ENCODE assay signal across 1 cellular context in the genomic region with DNA sequence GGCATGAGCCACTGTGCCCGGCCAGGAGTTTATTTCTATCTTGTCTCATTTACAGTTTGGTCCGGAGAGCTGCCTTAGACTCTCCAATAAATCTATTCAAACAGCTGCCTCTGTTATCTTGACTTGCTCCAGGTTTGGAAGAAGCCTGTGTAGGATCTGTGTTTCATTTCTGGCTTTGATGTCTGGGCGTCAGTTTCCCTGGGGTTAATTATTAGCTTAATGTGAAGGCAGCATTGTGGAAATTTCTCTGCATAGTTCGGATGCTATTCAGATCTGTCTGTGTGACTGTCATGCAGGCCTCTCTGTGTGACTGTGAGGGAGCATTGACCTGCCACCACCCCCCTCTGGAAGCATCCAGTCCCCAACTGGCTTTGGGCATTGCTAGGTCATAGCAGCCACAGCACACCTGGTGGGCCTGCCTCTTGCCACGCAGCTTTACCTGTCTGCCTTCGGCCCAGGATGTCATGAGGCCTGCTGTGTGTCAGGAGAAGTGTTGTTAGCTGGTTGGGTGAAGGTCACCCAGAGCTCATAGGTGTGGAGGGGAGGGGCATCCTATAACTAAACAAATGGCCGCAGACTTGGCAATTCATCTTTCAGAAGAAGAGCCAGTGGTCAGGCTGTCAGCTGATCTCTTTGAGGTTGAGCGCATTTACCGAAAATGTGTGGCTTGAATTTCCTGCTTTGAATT.
TF ChIP-seq lines count a peak whose summit lies in the region.

No MANE protein-coding gene starts in this region.

TF ChIP-seq in HepG2, 621 proteins besides CTCF, POLR2A, EP300 and RAD21 (continued from another document and continues in another):
- TF ChIP-seq, protein P1, sequence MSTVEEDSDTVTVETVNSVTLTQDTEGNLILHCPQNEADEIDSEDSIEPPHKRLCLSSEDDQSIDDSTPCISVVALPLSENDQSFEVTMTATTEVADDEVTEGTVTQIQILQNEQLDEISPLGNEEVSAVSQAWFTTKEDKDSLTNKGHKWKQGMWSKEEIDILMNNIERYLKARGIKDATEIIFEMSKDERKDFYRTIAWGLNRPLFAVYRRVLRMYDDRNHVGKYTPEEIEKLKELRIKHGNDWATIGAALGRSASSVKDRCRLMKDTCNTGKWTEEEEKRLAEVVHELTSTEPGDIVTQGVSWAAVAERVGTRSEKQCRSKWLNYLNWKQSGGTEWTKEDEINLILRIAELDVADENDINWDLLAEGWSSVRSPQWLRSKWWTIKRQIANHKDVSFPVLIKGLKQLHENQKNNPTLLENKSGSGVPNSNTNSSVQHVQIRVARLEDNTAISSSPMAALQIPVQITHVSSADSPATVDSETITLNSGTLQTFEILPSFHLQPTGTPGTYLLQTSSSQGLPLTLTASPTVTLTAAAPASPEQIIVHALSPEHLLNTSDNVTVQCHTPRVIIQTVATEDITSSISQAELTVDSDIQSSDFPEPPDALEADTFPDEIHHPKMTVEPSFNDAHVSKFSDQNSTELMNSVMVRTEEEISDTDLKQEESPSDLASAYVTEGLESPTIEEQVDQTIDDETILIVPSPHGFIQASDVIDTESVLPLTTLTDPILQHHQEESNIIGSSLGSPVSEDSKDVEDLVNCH (CRISPR knock-in tag; IDR thresholded peaks at IDR 0.05), result no peak
- no peak for TF ChIP-seq SIN3B (IDR thresholded peaks at IDR 0.05; ENCODE audit: low read length)
- TF ChIP-seq FOXA1 (IDR thresholded peaks at IDR 0.05), result no peak
- 0 out of 2 replicates have a peak, but pooled peaks have one; percentile 23 for TF ChIP-seq FOXA1 (CRISPR knock-in tag; IDR thresholded peaks at IDR 0.05)
- TF ChIP-seq ZNF773 (CRISPR knock-in tag; IDR thresholded peaks at IDR 0.05; ENCODE audit: borderline replicate concordance), result no peak
- no peak; the same call in 1 of the 2 replicates for TF ChIP-seq ETV5 (CRISPR knock-in tag; IDR thresholded peaks at IDR 0.05; ENCODE audit: borderline replicate concordance)
- TF ChIP-seq TAF1 (CRISPR knock-in tag; IDR thresholded peaks at IDR 0.05), result peak; percentile 31; the same call in 1 of the 2 replicates
- TF ChIP-seq ZIK1 (CRISPR knock-in tag; IDR thresholded peaks at IDR 0.05; ENCODE audit: borderline replicate concordance, low read depth), result peak; percentile 32; the same call in 1 of the 2 replicates
- TF ChIP-seq FOXC1 (CRISPR knock-in tag; IDR thresholded peaks at IDR 0.05; ENCODE audit: borderline replicate concordance), result peak; percentile 65; the same call in 1 of the 2 replicates
- 0 out of 2 replicates have a peak, but pooled peaks have one; percentile 36 for TF ChIP-seq KDM4B (CRISPR knock-in tag; IDR thresholded peaks at IDR 0.05)
- TF ChIP-seq SIX4 (CRISPR knock-in tag; IDR thresholded peaks at IDR 0.05), result peak; percentile 18; the same call in 1 of the 2 replicates
- TF ChIP-seq ZMYM4 (CRISPR knock-in tag; IDR thresholded peaks at IDR 0.05), result peak; percentile 54; the same call in 1 of the 2 replicates
- TF ChIP-seq ZNF605 (CRISPR knock-in tag; IDR thresholded peaks at IDR 0.05), result no peak; the same call in 1 of the 2 replicates
- TF ChIP-seq NCOR1 (IDR thresholded peaks at IDR 0.05; ENCODE audit: borderline replicate concordance, low read length), result peak; percentile 65; the same call in 1 of the 2 replicates
- TF ChIP-seq, protein P2, sequence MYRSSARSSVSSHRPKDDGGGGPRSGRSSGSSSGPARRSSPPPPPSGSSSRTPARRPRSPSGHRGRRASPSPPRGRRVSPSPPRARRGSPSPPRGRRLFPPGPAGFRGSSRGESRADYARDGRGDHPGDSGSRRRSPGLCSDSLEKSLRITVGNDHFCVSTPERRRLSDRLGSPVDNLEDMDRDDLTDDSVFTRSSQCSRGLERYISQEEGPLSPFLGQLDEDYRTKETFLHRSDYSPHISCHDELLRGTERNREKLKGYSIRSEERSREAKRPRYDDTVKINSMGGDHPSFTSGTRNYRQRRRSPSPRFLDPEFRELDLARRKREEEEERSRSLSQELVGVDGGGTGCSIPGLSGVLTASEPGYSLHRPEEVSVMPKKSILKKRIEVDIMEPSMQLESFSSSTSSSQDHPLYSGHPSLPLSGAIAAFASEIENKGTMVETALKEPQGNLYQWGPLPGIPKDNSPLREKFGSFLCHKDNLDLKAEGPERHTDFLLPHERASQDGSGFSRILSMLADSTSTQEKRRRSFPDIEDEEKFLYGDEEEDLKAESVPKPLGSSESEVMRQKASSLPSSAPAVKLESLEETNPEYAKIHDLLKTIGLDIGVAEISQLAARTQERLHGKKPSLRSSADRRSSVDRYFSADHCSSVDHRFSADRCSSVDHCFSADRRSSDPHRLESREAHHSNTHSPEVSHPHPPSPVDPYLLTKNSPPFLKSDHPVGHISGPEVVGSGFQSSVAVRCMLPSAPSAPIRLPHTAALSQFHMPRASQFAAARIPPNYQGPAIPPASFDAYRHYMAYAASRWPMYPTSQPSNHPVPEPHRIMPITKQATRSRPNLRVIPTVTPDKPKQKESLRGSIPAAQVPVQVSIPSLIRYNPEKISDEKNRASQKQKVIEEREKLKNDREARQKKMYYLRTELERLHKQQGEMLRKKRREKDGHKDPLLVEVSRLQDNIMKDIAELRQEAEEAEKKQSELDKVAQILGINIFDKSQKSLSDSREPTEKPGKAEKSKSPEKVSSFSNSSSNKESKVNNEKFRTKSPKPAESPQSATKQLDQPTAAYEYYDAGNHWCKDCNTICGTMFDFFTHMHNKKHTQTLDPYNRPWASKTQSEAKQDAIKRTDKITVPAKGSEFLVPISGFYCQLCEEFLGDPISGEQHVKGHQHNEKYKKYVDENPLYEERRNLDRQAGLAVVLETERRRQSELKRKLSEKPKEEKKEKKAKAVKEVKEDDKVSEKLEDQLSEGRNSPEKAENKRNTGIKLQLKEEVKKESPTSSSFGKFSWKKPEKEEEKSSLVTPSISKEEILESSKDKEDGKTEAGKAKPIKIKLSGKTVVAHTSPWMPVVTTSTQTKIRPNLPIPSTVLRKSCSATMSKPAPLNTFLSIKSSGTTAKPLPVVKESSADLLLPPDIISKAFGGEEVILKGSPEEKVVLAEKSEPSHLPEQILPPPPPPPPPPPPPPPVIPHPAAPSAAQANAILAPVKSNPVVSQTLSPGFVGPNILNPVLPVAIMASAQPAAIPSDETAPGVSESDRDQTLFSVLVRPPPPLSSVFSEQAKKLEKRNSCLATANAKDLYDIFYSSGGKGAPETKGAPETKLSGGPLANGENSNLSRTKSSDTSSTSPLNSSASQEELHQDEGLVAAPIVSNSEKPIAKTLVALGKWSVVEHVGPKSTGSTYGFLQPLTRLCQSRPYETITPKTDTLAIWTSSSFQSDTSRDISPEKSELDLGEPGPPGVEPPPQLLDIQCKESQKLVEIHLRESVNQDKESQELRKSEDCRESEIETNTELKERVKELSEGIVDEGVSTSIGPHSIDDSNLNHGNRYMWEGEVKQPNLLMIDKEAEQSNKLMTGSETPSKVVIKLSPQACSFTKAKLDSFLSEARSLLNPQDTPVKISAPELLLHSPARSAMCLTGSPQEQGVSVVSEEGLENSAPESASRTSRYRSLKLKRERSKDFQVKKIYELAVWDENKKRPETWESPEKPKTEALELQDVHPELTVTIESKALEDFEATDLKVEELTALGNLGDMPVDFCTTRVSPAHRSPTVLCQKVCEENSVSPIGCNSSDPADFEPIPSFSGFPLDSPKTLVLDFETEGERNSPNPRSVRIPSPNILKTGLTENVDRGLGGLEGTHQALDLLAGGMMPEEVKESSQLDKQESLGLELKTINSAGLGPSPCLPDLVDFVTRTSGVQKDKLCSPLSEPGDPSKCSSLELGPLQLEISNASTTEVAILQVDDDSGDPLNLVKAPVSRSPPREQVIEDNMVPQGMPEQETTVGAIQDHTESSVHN (CRISPR knock-in tag; IDR thresholded peaks at IDR 0.05), result no peak
- TF ChIP-seq POLR2AphosphoS5 (IDR thresholded peaks at IDR 0.05; ENCODE audit: low read depth, low read length), result no peak
- TF ChIP-seq PAX8 (CRISPR knock-in tag; IDR thresholded peaks at IDR 0.05; ENCODE audit: borderline replicate concordance), result no peak
- TF ChIP-seq, protein P3, sequence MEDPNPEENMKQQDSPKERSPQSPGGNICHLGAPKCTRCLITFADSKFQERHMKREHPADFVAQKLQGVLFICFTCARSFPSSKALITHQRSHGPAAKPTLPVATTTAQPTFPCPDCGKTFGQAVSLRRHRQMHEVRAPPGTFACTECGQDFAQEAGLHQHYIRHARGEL (CRISPR knock-in tag; IDR thresholded peaks at IDR 0.05), result no peak
- TF ChIP-seq GZF1 (CRISPR knock-in tag; IDR thresholded peaks at IDR 0.05), result no peak
- TF ChIP-seq, protein P4, sequence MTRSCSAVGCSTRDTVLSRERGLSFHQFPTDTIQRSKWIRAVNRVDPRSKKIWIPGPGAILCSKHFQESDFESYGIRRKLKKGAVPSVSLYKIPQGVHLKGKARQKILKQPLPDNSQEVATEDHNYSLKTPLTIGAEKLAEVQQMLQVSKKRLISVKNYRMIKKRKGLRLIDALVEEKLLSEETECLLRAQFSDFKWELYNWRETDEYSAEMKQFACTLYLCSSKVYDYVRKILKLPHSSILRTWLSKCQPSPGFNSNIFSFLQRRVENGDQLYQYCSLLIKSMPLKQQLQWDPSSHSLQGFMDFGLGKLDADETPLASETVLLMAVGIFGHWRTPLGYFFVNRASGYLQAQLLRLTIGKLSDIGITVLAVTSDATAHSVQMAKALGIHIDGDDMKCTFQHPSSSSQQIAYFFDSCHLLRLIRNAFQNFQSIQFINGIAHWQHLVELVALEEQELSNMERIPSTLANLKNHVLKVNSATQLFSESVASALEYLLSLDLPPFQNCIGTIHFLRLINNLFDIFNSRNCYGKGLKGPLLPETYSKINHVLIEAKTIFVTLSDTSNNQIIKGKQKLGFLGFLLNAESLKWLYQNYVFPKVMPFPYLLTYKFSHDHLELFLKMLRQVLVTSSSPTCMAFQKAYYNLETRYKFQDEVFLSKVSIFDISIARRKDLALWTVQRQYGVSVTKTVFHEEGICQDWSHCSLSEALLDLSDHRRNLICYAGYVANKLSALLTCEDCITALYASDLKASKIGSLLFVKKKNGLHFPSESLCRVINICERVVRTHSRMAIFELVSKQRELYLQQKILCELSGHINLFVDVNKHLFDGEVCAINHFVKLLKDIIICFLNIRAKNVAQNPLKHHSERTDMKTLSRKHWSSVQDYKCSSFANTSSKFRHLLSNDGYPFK (CRISPR knock-in tag; IDR thresholded peaks at IDR 0.05; ENCODE audit: borderline replicate concordance), result no peak
- TF ChIP-seq ZNF510 (CRISPR knock-in tag; IDR thresholded peaks at IDR 0.05; ENCODE audit: low read depth), result no peak
- TF ChIP-seq, protein P5, sequence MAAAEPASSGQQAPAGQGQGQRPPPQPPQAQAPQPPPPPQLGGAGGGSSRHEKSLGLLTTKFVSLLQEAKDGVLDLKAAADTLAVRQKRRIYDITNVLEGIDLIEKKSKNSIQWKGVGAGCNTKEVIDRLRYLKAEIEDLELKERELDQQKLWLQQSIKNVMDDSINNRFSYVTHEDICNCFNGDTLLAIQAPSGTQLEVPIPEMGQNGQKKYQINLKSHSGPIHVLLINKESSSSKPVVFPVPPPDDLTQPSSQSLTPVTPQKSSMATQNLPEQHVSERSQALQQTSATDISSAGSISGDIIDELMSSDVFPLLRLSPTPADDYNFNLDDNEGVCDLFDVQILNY (CRISPR knock-in tag; conservative IDR thresholded peaks at IDR 0.05), result 0 out of 2 replicates have a peak, but pooled peaks have one; percentile 28
- peak; percentile 53 for TF ChIP-seq PHF8 (CRISPR knock-in tag; IDR thresholded peaks at IDR 0.05)
- TF ChIP-seq, protein P6, sequence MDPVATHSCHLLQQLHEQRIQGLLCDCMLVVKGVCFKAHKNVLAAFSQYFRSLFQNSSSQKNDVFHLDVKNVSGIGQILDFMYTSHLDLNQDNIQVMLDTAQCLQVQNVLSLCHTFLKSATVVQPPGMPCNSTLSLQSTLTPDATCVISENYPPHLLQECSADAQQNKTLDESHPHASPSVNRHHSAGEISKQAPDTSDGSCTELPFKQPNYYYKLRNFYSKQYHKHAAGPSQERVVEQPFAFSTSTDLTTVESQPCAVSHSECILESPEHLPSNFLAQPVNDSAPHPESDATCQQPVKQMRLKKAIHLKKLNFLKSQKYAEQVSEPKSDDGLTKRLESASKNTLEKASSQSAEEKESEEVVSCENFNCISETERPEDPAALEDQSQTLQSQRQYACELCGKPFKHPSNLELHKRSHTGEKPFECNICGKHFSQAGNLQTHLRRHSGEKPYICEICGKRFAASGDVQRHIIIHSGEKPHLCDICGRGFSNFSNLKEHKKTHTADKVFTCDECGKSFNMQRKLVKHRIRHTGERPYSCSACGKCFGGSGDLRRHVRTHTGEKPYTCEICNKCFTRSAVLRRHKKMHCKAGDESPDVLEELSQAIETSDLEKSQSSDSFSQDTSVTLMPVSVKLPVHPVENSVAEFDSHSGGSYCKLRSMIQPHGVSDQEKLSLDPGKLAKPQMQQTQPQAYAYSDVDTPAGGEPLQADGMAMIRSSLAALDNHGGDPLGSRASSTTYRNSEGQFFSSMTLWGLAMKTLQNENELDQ (CRISPR knock-in tag; IDR thresholded peaks at IDR 0.05; ENCODE audit: borderline replicate concordance), result 0 out of 2 replicates have a peak, but pooled peaks have one; percentile 53
- no peak for TF ChIP-seq ELF4 (CRISPR knock-in tag; IDR thresholded peaks at IDR 0.05; ENCODE audit: borderline replicate concordance)
- TF ChIP-seq JUND (CRISPR knock-in tag; IDR thresholded peaks at IDR 0.05), result peak; percentile 52; the same call in 1 of the 2 replicates
- TF ChIP-seq, protein P7, sequence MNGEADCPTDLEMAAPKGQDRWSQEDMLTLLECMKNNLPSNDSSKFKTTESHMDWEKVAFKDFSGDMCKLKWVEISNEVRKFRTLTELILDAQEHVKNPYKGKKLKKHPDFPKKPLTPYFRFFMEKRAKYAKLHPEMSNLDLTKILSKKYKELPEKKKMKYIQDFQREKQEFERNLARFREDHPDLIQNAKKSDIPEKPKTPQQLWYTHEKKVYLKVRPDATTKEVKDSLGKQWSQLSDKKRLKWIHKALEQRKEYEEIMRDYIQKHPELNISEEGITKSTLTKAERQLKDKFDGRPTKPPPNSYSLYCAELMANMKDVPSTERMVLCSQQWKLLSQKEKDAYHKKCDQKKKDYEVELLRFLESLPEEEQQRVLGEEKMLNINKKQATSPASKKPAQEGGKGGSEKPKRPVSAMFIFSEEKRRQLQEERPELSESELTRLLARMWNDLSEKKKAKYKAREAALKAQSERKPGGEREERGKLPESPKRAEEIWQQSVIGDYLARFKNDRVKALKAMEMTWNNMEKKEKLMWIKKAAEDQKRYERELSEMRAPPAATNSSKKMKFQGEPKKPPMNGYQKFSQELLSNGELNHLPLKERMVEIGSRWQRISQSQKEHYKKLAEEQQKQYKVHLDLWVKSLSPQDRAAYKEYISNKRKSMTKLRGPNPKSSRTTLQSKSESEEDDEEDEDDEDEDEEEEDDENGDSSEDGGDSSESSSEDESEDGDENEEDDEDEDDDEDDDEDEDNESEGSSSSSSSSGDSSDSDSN (CRISPR knock-in tag; IDR thresholded peaks at IDR 0.05), result no peak
- 0 out of 2 replicates have a peak, but pooled peaks have one; percentile 39 for TF ChIP-seq ZNF589 (CRISPR knock-in tag; conservative IDR thresholded peaks at IDR 0.05)
- 0 out of 2 replicates have a peak, but pooled peaks have one; percentile 63 for TF ChIP-seq ZNF124 (CRISPR knock-in tag; IDR thresholded peaks at IDR 0.05)
- no peak for TF ChIP-seq ZSCAN20 (CRISPR knock-in tag; IDR thresholded peaks at IDR 0.05; ENCODE audit: borderline replicate concordance)
- TF ChIP-seq, protein P8, sequence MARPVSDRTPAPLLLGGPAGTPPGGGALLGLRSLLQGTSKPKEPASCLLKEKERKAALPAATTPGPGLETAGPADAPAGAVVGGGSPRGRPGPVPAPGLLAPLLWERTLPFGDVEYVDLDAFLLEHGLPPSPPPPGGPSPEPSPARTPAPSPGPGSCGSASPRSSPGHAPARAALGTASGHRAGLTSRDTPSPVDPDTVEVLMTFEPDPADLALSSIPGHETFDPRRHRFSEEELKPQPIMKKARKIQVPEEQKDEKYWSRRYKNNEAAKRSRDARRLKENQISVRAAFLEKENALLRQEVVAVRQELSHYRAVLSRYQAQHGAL (CRISPR knock-in tag; IDR thresholded peaks at IDR 0.05; ENCODE audit: not compliant biosample characterization), result no peak
- no peak for TF ChIP-seq ZNF326 (CRISPR knock-in tag; IDR thresholded peaks at IDR 0.05; ENCODE audit: borderline replicate concordance)
- no peak; the same call in 1 of the 2 replicates for TF ChIP-seq ZNF598 (CRISPR knock-in tag; IDR thresholded peaks at IDR 0.05; ENCODE audit: borderline replicate concordance)
- TF ChIP-seq ZNF557 (CRISPR knock-in tag; IDR thresholded peaks at IDR 0.05), result no peak
